15 cellular contexts compared by ENCODE assay signal in the genomic region with DNA sequence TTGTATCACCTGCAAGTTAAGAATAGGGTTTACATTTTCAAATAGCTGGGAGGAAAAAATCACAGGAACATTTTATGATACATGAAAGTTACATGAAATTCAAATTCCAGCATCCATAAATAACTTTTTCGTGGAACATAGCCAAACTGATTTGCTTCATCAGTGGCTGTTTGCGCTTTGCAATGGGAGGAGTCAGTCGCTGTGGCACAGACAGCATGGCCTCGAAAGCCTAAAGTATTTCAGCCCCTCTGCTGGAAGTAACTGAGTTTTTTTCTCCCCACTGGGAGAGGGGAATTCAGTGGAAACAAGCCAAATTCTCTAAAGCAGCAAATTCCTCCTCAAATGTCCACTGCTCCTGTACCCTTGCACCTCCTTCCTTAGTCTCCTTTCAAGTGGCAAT.
"Had no signal": no experiment of that assay in that cellular context is flagged by ENCODE, and none has a peak within 500 bp of the region (broad histone marks: within the 10 kb centered on the region; RNA-seq: fewer than 3 reads in every experiment).

No MANE protein-coding gene starts in this region.

- H3K27ac ChIP-seq: body of pancreas, lower lobe of right lung, right lobe of liver, thoracic aorta, upper lobe of right lung had no signal

- H3K27me3 ChIP-seq: body of pancreas, right lobe of liver, upper lobe of right lung had no signal

- H3K9me3 ChIP-seq: body of pancreas, lower lobe of right lung, right lobe of liver, thoracic aorta, upper lobe of right lung had no signal

- H3K4me3 ChIP-seq: body of pancreas, lower lobe of right lung, right lobe of liver, thoracic aorta, upper lobe of right lung had no signal

- H3K4me1 ChIP-seq: body of pancreas, lower lobe of right lung, right lobe of liver, upper lobe of right lung had no signal

- ATAC-seq: activated T-helper 17 cell treated with anti-CD3 and anti-CD28 coated beads, Interleukin-2, amount 50 U/mL, for 72 hours; body of pancreas; effector memory CD8-positive, alpha-beta T cell; lower lobe of right lung; right lobe of liver; stimulated activated naive CD8-positive, alpha-beta T cell treated with anti-CD3 and anti-CD28 coated beads, Interleukin-15, amount 100 ng/mL, for 72 hours; upper lobe of right lung had no signal

- DNase-seq: activated CD4-positive, alpha-beta T cell treated with anti-CD3 and anti-CD28 coated beads, Interleukin-2, amount 50 U/mL, for 4 hours; activated naive CD4-positive, alpha-beta T cell treated with anti-CD3 and anti-CD28 coated beads for 36 hours; body of pancreas; dermis blood vessel endothelial cell; effector memory CD8-positive, alpha-beta T cell; hippocampal formation; kidney glomerular epithelial cell; lower lobe of right lung; nephron progenitor cell; occipital lobe; right lobe of liver; stimulated activated naive CD8-positive, alpha-beta T cell treated with anti-CD3 and anti-CD28 coated beads, Interleukin-15, amount 100 ng/mL, for 72 hours; upper lobe of right lung had no signal

- H3K36me3 ChIP-seq: lower lobe of right lung, thoracic aorta, upper lobe of right lung had no signal
